ENCODE assay signal across 7 cellular contexts in genomic region chr11:99020324-99021225, GRCh38. TPM values are rescaled to one million over a fixed set of nuclear protein-coding genes. Genes with fewer than 3 reads are reported as not detected.
DNase-seq lines count a peak whose midpoint lies in the region; ATAC-seq and TF ChIP-seq lines count a peak whose summit lies in the region.

TSS of gene CNTN5 (plus strand) at chr11:99020949.

- in situ Hi-C loops in IMR-90 (cut with MboI; ENCODE audit: low sequenced_read_pairs): no loop called here

- H3K27ac ChIP-seq in IMR-90 (ENCODE audit: insufficient read depth, low read length) (no peak within 1 kb of the TSS), lower lobe of right lung (no peak within 1 kb of the TSS), subcutaneous abdominal adipose tissue (ENCODE audit: low read depth, low read length) (no peak within 1 kb of the TSS)

- intact Hi-C loops in IMR-90 (cut with micrococcal nuclease) (loop anchor here (5.0 kb wide), 1 partner anchor 1552 kb away; no protein-coding TSS in a partner anchor), lower lobe of right lung (cut with DNase I) (no loop called here)

- H2BK15ac ChIP-seq in IMR-90 (ENCODE audit: low read depth, low read length): no peak within 1 kb of the TSS

- H3K4me1 ChIP-seq in IMR-90 (ENCODE audit: control insufficient read depth, insufficient read depth, low read length): peaks cover 2% of the 10 kb centered on the region; the same call in 1 of the 2 replicates
- no peaks in the 10 kb centered on the region for H3K4me1 ChIP-seq in lower lobe of right lung
- H3K4me1 ChIP-seq in subcutaneous abdominal adipose tissue (ENCODE audit: control insufficient read depth in 5 of 5, insufficient read depth in 5 of 5, low read length in 5 of 5): peaks cover 0 to 11% (median 8%) of the 10 kb centered on the region in 5 donors

- no peak within 1 kb of the TSS for H3K56ac ChIP-seq in IMR-90 (ENCODE audit: extremely low read depth, insufficient read depth, low read length)

- H3K9me3 ChIP-seq in IMR-90 (ENCODE audit: control insufficient read depth, insufficient read depth, low read length) (no peaks in the 10 kb centered on the region), lower lobe of right lung (no peaks in the 10 kb centered on the region), subcutaneous abdominal adipose tissue (ENCODE audit: control insufficient read depth in 5 of 5, low read length in 5 of 5) (no peaks in the 10 kb centered on the region)

- H4K8ac ChIP-seq in IMR-90 (ENCODE audit: low read depth in 2 of 2, low read length in 2 of 2): no peak within 1 kb of the TSS

- H3K27me3 ChIP-seq in IMR-90 (ENCODE audit: control insufficient read depth, insufficient read depth, low read length) (peaks cover 9% of the 10 kb centered on the region), lower lobe of right lung (ENCODE audit: low read depth) (peaks cover 31% of the 10 kb centered on the region), subcutaneous abdominal adipose tissue (ENCODE audit: control insufficient read depth in 5 of 5, insufficient read depth in 4 of 5, low read length in 5 of 5) (peaks cover 0 to 28% (median 18%) of the 10 kb centered on the region in 5 donors)

- H3K14ac ChIP-seq in IMR-90 (replicated peaks; ENCODE audit: low read depth, low read length): no peak within 1 kb of the TSS

- TF ChIP-seq POLR2A in GM18505 (IDR thresholded peaks at IDR 0.05; ENCODE audit: borderline replicate concordance, extremely low read depth, insufficient read depth, insufficient read length): no peak
- TF ChIP-seq POLR2A in IMR-90 (IDR thresholded peaks at IDR 0.05; ENCODE audit: low read depth, low read length): no peak

- peak; percentile 5 for DNase-seq in IMR-90
- DNase-seq in SKM-1 treated with dmso at 0.1 percent for 144 hours (lab: John Stamatoyannopoulos, UW; ENCODE audit: unreplicated experiment): peak; percentile 66
- DNase-seq in dermis blood vessel endothelial cell: peak; percentile 16
- DNase-seq in lower lobe of right lung: peak; percentile 53

- H4K91ac ChIP-seq in IMR-90 (ENCODE audit: insufficient read depth, low read depth, low read length): no peak within 1 kb of the TSS

- H3K18ac ChIP-seq in IMR-90 (ENCODE audit: low read depth, low read length): no peak within 1 kb of the TSS

- POLR2A ChIA-PET in IMR-90 (lab: Charles Lee; ENCODE audit: unreplicated experiment): no interaction called here

- dilution Hi-C loops in IMR-90 (cut with HindIII; ENCODE audit: low sequenced_read_pairs, unreplicated experiment): no loop called here

- CTCF ChIA-PET in IMR-90 (lab: Yijun Ruan, JAX): no interaction called here

- no peak for TF ChIP-seq RAD21 in IMR-90 (IDR thresholded peaks at IDR 0.05; ENCODE audit: low read length)

- no peak within 1 kb of the TSS for H2AK5ac ChIP-seq in IMR-90 (ENCODE audit: low read depth, low read length)

- ATAC-seq in GM18505 (IDR thresholded peaks at IDR 0.05; ENCODE audit: unreplicated experiment) (peak; percentile 67), IMR-90 (ENCODE audit: low read depth) (peak; percentile 75), lower lobe of right lung (peak; percentile 73 to 79), GM18858 (IDR thresholded peaks at IDR 0.05; ENCODE audit: unreplicated experiment) (no peak)

- no peaks in the 10 kb centered on the region for H3K36me3 ChIP-seq in IMR-90 (ENCODE audit: control insufficient read depth, insufficient read depth, low read length)
- H3K36me3 ChIP-seq in lower lobe of right lung: no peaks in the 10 kb centered on the region
- H3K36me3 ChIP-seq in subcutaneous abdominal adipose tissue (ENCODE audit: control insufficient read depth in 5 of 5, insufficient read depth in 5 of 5, low read length in 5 of 5): no peaks in the 10 kb centered on the region

- H3K9me1 ChIP-seq in IMR-90 (ENCODE audit: insufficient read depth, low read length): no peaks in the 10 kb centered on the region

- no peak within 1 kb of the TSS for H2BK5ac ChIP-seq in IMR-90 (ENCODE audit: low read depth, low read length, poor library complexity, severe bottlenecking)

- no peak for TF ChIP-seq CTCF in IMR-90 (conservative IDR thresholded peaks at IDR 0.05; ENCODE audit: low read depth, low read length)
- no peak for TF ChIP-seq CTCF in lower lobe of right lung (IDR thresholded peaks at IDR 0.05)

- H3K4ac ChIP-seq in IMR-90 (ENCODE audit: low read depth, low read length): no peak within 1 kb of the TSS

- H2AFZ ChIP-seq in IMR-90 (replicated peaks; ENCODE audit: low read length, poor library complexity): peak within 1 kb of the TSS; percentile 64

- no peak within 1 kb of the TSS for H3K23ac ChIP-seq in IMR-90 (ENCODE audit: low read depth, low read length)

- H3K79me1 ChIP-seq in IMR-90 (ENCODE audit: low read depth in 1 of 2, low read length in 2 of 2): no peaks in the 10 kb centered on the region

- no TSS peak for BruUV-seq in IMR-90 (replicated peaks; lab: Mats Ljungman, UMichigan)

- WGBS in IMR-90 (ENCODE audit: extremely low coverage in 2 of 2, insufficient read length in 1 of 2), 2 experiments: 1% methylated on average over 20 of the region's 57 CpGs; no CpG with 5 or more reads in 1 of the 2 experiments

- no peak within 1 kb of the TSS for H3K9ac ChIP-seq in IMR-90 (ENCODE audit: low read depth, low read length)
- H3K9ac ChIP-seq in subcutaneous abdominal adipose tissue (ENCODE audit: low read length in 5 of 5): peak within 1 kb of the TSS in 1 of 5 donors; percentile 20

- no peak within 1 kb of the TSS for H2BK20ac ChIP-seq in IMR-90 (ENCODE audit: low read depth, low read length)

- H4K20me1 ChIP-seq in IMR-90 (ENCODE audit: insufficient read depth, low read length): no peaks in the 10 kb centered on the region

- H2AK9ac ChIP-seq in IMR-90 (replicated peaks; ENCODE audit: low read depth, low read length, poor library complexity): no peak within 1 kb of the TSS

- H4K5ac ChIP-seq in IMR-90 (ENCODE audit: low read depth, low read length): no peak within 1 kb of the TSS

- H2BK120ac ChIP-seq in IMR-90 (ENCODE audit: low read depth, low read length): no peak within 1 kb of the TSS

- H3K4me3 ChIP-seq in IMR-90 (ENCODE audit: insufficient read depth, low read depth, low read length): peak within 1 kb of the TSS; percentile 39
- peak within 1 kb of the TSS; percentile 33 for H3K4me3 ChIP-seq in lower lobe of right lung
- peak within 1 kb of the TSS; percentile 34 to 57 (median 42) for H3K4me3 ChIP-seq in subcutaneous abdominal adipose tissue (ENCODE audit: low read depth in 1 of 5, low read length in 5 of 5)

- H3K4me2 ChIP-seq in IMR-90 (ENCODE audit: low read depth, low read length): peak within 1 kb of the TSS; percentile 97

TF ChIP-seq in IMR-90, 13 proteins besides CTCF, POLR2A, EP300 and RAD21:
- TF ChIP-seq RCOR1 (IDR thresholded peaks at IDR 0.05; ENCODE audit: insufficient replicate concordance, low read length): no peak
- no peak for TF ChIP-seq FOS (IDR thresholded peaks at IDR 0.05; ENCODE audit: low read depth, low read length)
- TF ChIP-seq MAZ (IDR thresholded peaks at IDR 0.05; ENCODE audit: borderline replicate concordance, low read depth, low read length): no peak
- TF ChIP-seq MXI1 (IDR thresholded peaks at IDR 0.05; ENCODE audit: borderline replicate concordance, low read depth, low read length): no peak
TF ChIP-seq in IMR-90: peak in this region for 0.

RNA-seq across cellular contexts. Expression of gene CNTN5, which starts in this region (rescaled TPM):
- total RNA-seq in IMR-90 (2012; rRNA removed) (not detected in 2 replicates), dermis blood vessel endothelial cell (not detected in 2 replicates), lower lobe of right lung (0.24 TPM)
- polyA plus RNA-seq in IMR-90 (2012; rRNA removed): not detected in 2 replicates
- polyA plus RNA-seq in IMR-90 (2012; cell fraction: cytosol; rRNA removed): not detected in 2 replicates
- polyA plus RNA-seq in IMR-90 (2012; cell fraction: nucleus; rRNA removed; ENCODE audit: low replicate concordance): not detected in 2 replicates

Comparison
In these comparisons a context has a peak if more than half of its experiments do, and no peak if none do; other contexts are left out.
1. Peak in DNase-seq, ATAC-seq, H3K4me3 ChIP-seq and H3K4me2 ChIP-seq in IMR-90; RNA of the gene not detected or under 1 TPM.
2. Peak in DNase-seq in dermis blood vessel endothelial cell; RNA of the gene not detected or under 1 TPM.
3. Peak in DNase-seq, ATAC-seq and H3K4me3 ChIP-seq in lower lobe of right lung; RNA of the gene not detected or under 1 TPM.
4. DNase-seq: peak in every context shown above with its lines; median percentile 66 in SKM-1 treated with dmso at 0.1 percent for 144 hours; 53 in lower lobe of right lung; 16 in dermis blood vessel endothelial cell; 5 in IMR-90.